8 cellular contexts compared by ENCODE assay signal in the genomic region with DNA sequence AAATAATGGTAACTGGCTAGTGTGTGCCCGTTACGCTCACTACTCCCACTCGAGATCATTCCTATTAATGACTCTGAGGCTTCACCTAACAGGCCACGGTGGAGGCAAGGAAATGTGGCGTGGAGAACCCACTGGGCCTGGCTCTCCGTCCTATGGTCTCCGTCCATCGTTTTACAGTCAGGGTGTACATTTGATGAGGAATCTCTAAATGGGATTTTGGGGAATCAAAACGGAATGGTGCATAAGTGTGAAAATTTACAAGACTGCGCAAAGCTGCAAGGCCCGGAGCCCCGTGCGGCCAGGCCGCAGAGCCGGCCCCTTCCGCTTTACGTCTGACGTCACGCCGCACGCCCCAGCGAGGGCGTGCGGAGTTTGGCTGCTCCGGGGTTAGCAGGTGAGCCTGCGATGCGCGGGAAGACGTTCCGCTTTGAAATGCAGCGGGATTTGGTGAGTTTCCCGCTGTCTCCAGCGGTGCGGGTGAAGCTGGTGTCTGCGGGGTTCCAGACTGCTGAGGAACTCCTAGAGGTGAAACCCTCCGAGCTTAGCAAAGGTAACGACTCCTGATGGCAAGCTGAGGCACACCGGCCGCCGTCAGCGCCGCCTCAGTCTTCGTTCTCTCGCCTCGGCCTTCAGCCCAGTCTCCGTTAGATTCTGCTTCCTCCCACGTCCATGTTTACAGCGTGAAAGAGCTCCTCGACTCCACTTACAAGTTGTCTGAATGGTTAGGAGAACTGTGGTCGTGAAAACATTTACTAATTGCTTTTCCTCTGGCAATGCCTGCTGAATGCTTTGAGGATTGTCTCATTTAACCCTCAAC. TPM values are rescaled to one million over a fixed set of nuclear protein-coding genes. Genes with fewer than 3 reads are reported as not detected.
DNase-seq lines count a peak whose midpoint lies in the region; ATAC-seq and FAIRE-seq lines count a peak whose summit lies in the region.

Gene RAD51C, plus strand, starts transcription at position 364 of the 817 bp plus-strand sequence. Its CDS starts 42 bp downstream, at position 406.

- ATAC-seq in HG03442 (IDR thresholded peaks at IDR 0.05; ENCODE audit: unreplicated experiment) (peak; percentile 96), left lobe of liver (peak; percentile 99)

- peak within 1 kb of the TSS; percentile 86 for H3K27ac ChIP-seq in BLaER1

- no peaks in the 10 kb centered on the region for H3K27me3 ChIP-seq in BLaER1

- H3K4me3 ChIP-seq in BLaER1: peak within 1 kb of the TSS; percentile 79

- DNase-seq in GM19239 (ENCODE audit: insufficient read length, low spot score) (peak; percentile 81), NCI-H526 (lab: John Stamatoyannopoulos, UW) (peak; percentile 67 to 90), dedifferentiated amniotic fluid mesenchymal stem cell (ENCODE audit: extremely low spot score) (peak; percentile 38), left lobe of liver (ENCODE audit: low spot score) (peak; percentile 89)
- peak; percentile 82 for DNase-seq in activated CD4-positive, alpha-beta T cell treated with anti-CD3 and anti-CD28 coated beads, Interleukin-2, amount 50 U/mL, for 1 hour
- DNase-seq in stimulated activated CD4-positive, alpha-beta T cell treated with anti-CD3 and anti-CD28 coated beads, Interleukin-2, amount 100 ng/mL, for 24 hours: peak; percentile 89 to 91

- peaks cover 27% of the 10 kb centered on the region for H3K36me3 ChIP-seq in BLaER1

- peak within 1 kb of the TSS; percentile 93 for H3K9ac ChIP-seq in BLaER1

- peak within 1 kb of the TSS; percentile 88 for H3K4me2 ChIP-seq in BLaER1

- peaks cover 23% of the 10 kb centered on the region for H3K4me1 ChIP-seq in BLaER1

- H4K20me1 ChIP-seq in BLaER1: no peaks in the 10 kb centered on the region

- FAIRE-seq in GM19239 (lab: Jason Lieb, UNC): peak; percentile 92

- peaks cover 4% of the 10 kb centered on the region; the same call in 1 of the 2 replicates for H3K9me3 ChIP-seq in BLaER1

RNA-seq across cellular contexts. Expression of gene RAD51C, which starts in this region (rescaled TPM):
- total RNA-seq in left lobe of liver: 5.1 TPM

Comparison
In these comparisons a context has a peak if more than half of its experiments do, and no peak if none do; other contexts are left out.
1. Peak in every context shown above with its lines: DNase-seq, ATAC-seq, H3K4me3 ChIP-seq and H3K27ac ChIP-seq.
2. DNase-seq: peak in every context shown above with its lines; median percentile 90 in stimulated activated CD4-positive, alpha-beta T cell treated with anti-CD3 and anti-CD28 coated beads, Interleukin-2, amount 100 ng/mL, for 24 hours; 89 in left lobe of liver; 82 in activated CD4-positive, alpha-beta T cell treated with anti-CD3 and anti-CD28 coated beads, Interleukin-2, amount 50 U/mL, for 1 hour; 81 in GM19239; 78 in NCI-H526; 38 in dedifferentiated amniotic fluid mesenchymal stem cell.